19 cellular contexts compared by ENCODE assay signal in genomic region chr15:41843571-41843970, GRCh38. TPM values are rescaled to one million over a fixed set of nuclear protein-coding genes. Genes with fewer than 3 reads are reported as not detected.
DNase-seq lines count a peak whose midpoint lies in the region; ATAC-seq and TF ChIP-seq lines count a peak whose summit lies in the region.
"Had no signal": no experiment of that assay in that cellular context is flagged by ENCODE, and none has a peak within 500 bp of the region (broad histone marks: within the 10 kb centered on the region; RNA-seq: fewer than 3 reads in every experiment).

No MANE protein-coding gene starts in this region.

- no peak overlapping the region for H2AK5ac ChIP-seq in IMR-90 (ENCODE audit: low read depth, low read length)

- H4K5ac ChIP-seq in IMR-90 (ENCODE audit: low read depth, low read length), result no peak overlapping the region

- no peak for DNase-seq in activated naive CD4-positive, alpha-beta T cell treated with anti-CD3 and anti-CD28 coated beads, Interleukin-2, amount 50 U/mL, for 72 hours (ENCODE audit: low spot score in 2 of 2)
- DNase-seq in activated naive CD4-positive, alpha-beta T cell treated with anti-CD3 and anti-CD28 coated beads, Interleukin-2, amount 10 ng/mL, durations not matched to agents 7 days and 5 days, result no peak
- DNase-seq in IMR-90 (no peak), amygdala (lab: John Stamatoyannopoulos, UW) (no peak), kidney tubule cell (ENCODE audit: low spot score) (no peak)
- no peak for DNase-seq in central memory CD8-positive, alpha-beta T cell (ENCODE audit: low spot score in 2 of 2)
- no peak for DNase-seq in stimulated activated effector memory CD8-positive, alpha-beta T cell treated with anti-CD3 and anti-CD28 coated beads, Interleukin-12 subunit alpha, Interleukin-12 subunit beta, amount 100 ng/mL, for 72 hours (ENCODE audit: low spot score in 2 of 2)
- DNase-seq: 8988T; ACHN; BE2C; Caco-2; Calu3; CD4-positive, alpha-beta T cell; CD8-positive, alpha-beta T cell; DMS79 treated with DMSO at 0.1 percent for 48 hours; GF-D8 had no signal

- BruUV-seq in IMR-90 (replicated peaks; lab: Mats Ljungman, UMichigan), result no TSS peak

- no peak overlapping the region for H3K9ac ChIP-seq in IMR-90 (ENCODE audit: low read depth, low read length)
- H3K9ac ChIP-seq: BLaER1 treated with 17β-estradiol and CSF1 and Interleukin-3, amounts not matched to agents 10 nM and 100 nM had no signal

- peak overlapping the region; percentile 39 for H2AK9ac ChIP-seq in IMR-90 (replicated peaks; ENCODE audit: low read depth, low read length, poor library complexity)

- peak overlapping the region; percentile 32 for H2AFZ ChIP-seq in IMR-90 (replicated peaks; ENCODE audit: low read length, poor library complexity)

- H3K56ac ChIP-seq in IMR-90 (ENCODE audit: extremely low read depth, insufficient read depth, low read length), result no peak overlapping the region

- no peak overlapping the region for H3K14ac ChIP-seq in IMR-90 (replicated peaks; ENCODE audit: low read depth, low read length)

- H2BK5ac ChIP-seq in IMR-90 (ENCODE audit: low read depth, low read length, poor library complexity, severe bottlenecking), result no peak overlapping the region

- no peak overlapping the region for H2BK120ac ChIP-seq in IMR-90 (ENCODE audit: low read depth, low read length)

- in situ Hi-C loops in IMR-90 (cut with MboI; ENCODE audit: low sequenced_read_pairs), result no loop called here

- H3K18ac ChIP-seq in IMR-90 (ENCODE audit: low read depth, low read length), result no peak overlapping the region

- POLR2A ChIA-PET in IMR-90 (lab: Charles Lee; ENCODE audit: unreplicated experiment), result no interaction called here

- no peaks in the 10 kb centered on the region for H3K9me3 ChIP-seq in IMR-90 (ENCODE audit: control insufficient read depth, insufficient read depth, low read length)
- H3K9me3 ChIP-seq: BE2C; BLaER1 treated with 17β-estradiol and CSF1 and Interleukin-3, amounts not matched to agents 10 nM and 100 nM; Caco-2 had no signal

- H3K9me1 ChIP-seq in IMR-90 (ENCODE audit: insufficient read depth, low read length), result no peaks in the 10 kb centered on the region

- 0 out of 2 replicates have a peak, but pooled peaks cover 9% of the 10 kb centered on the region for H4K20me1 ChIP-seq in IMR-90 (ENCODE audit: insufficient read depth, low read length)

- dilution Hi-C loops in IMR-90 (cut with HindIII; ENCODE audit: low sequenced_read_pairs, unreplicated experiment), result no loop called here

- H3K27me3 ChIP-seq in IMR-90 (ENCODE audit: control insufficient read depth, insufficient read depth, low read length), result no peaks in the 10 kb centered on the region
- H3K27me3 ChIP-seq: BE2C; BLaER1 treated with 17β-estradiol and CSF1 and Interleukin-3, amounts not matched to agents 10 nM and 100 nM had no signal

- H2BK20ac ChIP-seq in IMR-90 (ENCODE audit: low read depth, low read length), result no peak overlapping the region

- no peaks in the 10 kb centered on the region for H3K79me1 ChIP-seq in IMR-90 (ENCODE audit: low read depth in 1 of 2, low read length in 2 of 2)

- no peak for ATAC-seq in activated naive CD4-positive, alpha-beta T cell treated with anti-CD3 and anti-CD28 coated beads, Interleukin-2, amount 50 U/mL, for 72 hours
- ATAC-seq in IMR-90 (ENCODE audit: low read depth), result no peak
- ATAC-seq in central memory CD8-positive, alpha-beta T cell (replicated peaks; ENCODE audit: extremely low read depth, poor library complexity, severe bottlenecking), result no peak
- ATAC-seq in stimulated activated effector memory CD8-positive, alpha-beta T cell treated with anti-CD3 and anti-CD28 coated beads, Interleukin-12 subunit alpha, Interleukin-12 subunit beta, amount 100 ng/mL, for 72 hours, result no peak
- no peak for ATAC-seq in HG03439 (IDR thresholded peaks at IDR 0.05; ENCODE audit: unreplicated experiment)
- ATAC-seq: CD8-positive, alpha-beta T cell had no signal

- H2BK15ac ChIP-seq in IMR-90 (ENCODE audit: low read depth, low read length), result no peak overlapping the region

- intact Hi-C loops in IMR-90 (cut with micrococcal nuclease), result no loop called here

- no peaks in the 10 kb centered on the region for H3K9me3 Mint-ChIP-seq in activated naive CD4-positive, alpha-beta T cell treated with anti-CD3 and anti-CD28 coated beads, Interleukin-2, amount 50 U/mL, for 72 hours
- no peaks in the 10 kb centered on the region for H3K9me3 Mint-ChIP-seq in activated naive CD4-positive, alpha-beta T cell treated with anti-CD3 and anti-CD28 coated beads, Interleukin-2, amount 10 ng/mL, durations not matched to agents 7 days and 5 days
- H3K9me3 Mint-ChIP-seq in central memory CD8-positive, alpha-beta T cell, result no peaks in the 10 kb centered on the region
- no peaks in the 10 kb centered on the region for H3K9me3 Mint-ChIP-seq in stimulated activated effector memory CD8-positive, alpha-beta T cell treated with anti-CD3 and anti-CD28 coated beads, Interleukin-12 subunit alpha, Interleukin-12 subunit beta, amount 100 ng/mL, for 72 hours
- H3K9me3 Mint-ChIP-seq: CD4-positive, alpha-beta T cell; CD8-positive, alpha-beta T cell had no signal

- no peaks in the 10 kb centered on the region for H3K27me3 Mint-ChIP-seq in activated naive CD4-positive, alpha-beta T cell treated with anti-CD3 and anti-CD28 coated beads, Interleukin-2, amount 10 ng/mL, durations not matched to agents 7 days and 5 days
- H3K27me3 Mint-ChIP-seq in central memory CD8-positive, alpha-beta T cell, result no peaks in the 10 kb centered on the region
- H3K27me3 Mint-ChIP-seq: CD4-positive, alpha-beta T cell had no signal

- peaks cover 20% of the 10 kb centered on the region for H3K36me3 ChIP-seq in IMR-90 (ENCODE audit: control insufficient read depth, insufficient read depth, low read length)
- H3K36me3 ChIP-seq: BE2C had no signal

- no peaks in the 10 kb centered on the region; the same call in 1 of the 2 replicates for H3K4me1 ChIP-seq in IMR-90 (ENCODE audit: control insufficient read depth, insufficient read depth, low read length)
- H3K4me1 ChIP-seq: Caco-2 had no signal

- no peak for TF ChIP-seq CTCF in IMR-90 (conservative IDR thresholded peaks at IDR 0.05; ENCODE audit: low read depth, low read length)

- H3K23ac ChIP-seq in IMR-90 (ENCODE audit: low read depth, low read length), result no peak overlapping the region

- H3K4me3 Mint-ChIP-seq in activated naive CD4-positive, alpha-beta T cell treated with anti-CD3 and anti-CD28 coated beads, Interleukin-2, amount 10 ng/mL, durations not matched to agents 7 days and 5 days, result no peak overlapping the region
- no peak overlapping the region for H3K4me3 Mint-ChIP-seq in central memory CD8-positive, alpha-beta T cell
- no peak overlapping the region for H3K4me3 Mint-ChIP-seq in stimulated activated effector memory CD8-positive, alpha-beta T cell treated with anti-CD3 and anti-CD28 coated beads, Interleukin-12 subunit alpha, Interleukin-12 subunit beta, amount 100 ng/mL, for 72 hours
- H3K4me3 Mint-ChIP-seq: CD4-positive, alpha-beta T cell; CD8-positive, alpha-beta T cell had no signal

- H3K4me2 ChIP-seq in IMR-90 (ENCODE audit: low read depth, low read length), result no peak overlapping the region

- H3K27ac Mint-ChIP-seq in activated naive CD4-positive, alpha-beta T cell treated with anti-CD3 and anti-CD28 coated beads, Interleukin-2, amount 50 U/mL, for 72 hours, result peak overlapping the region; percentile 27 to 44
- no peak overlapping the region for H3K27ac Mint-ChIP-seq in activated naive CD4-positive, alpha-beta T cell treated with anti-CD3 and anti-CD28 coated beads, Interleukin-2, amount 10 ng/mL, durations not matched to agents 7 days and 5 days
- H3K27ac Mint-ChIP-seq in central memory CD8-positive, alpha-beta T cell (ENCODE audit: low read depth), result peak overlapping the region; percentile 65
- peak overlapping the region; percentile 79 for H3K27ac Mint-ChIP-seq in stimulated activated effector memory CD8-positive, alpha-beta T cell treated with anti-CD3 and anti-CD28 coated beads, Interleukin-12 subunit alpha, Interleukin-12 subunit beta, amount 100 ng/mL, for 72 hours
- H3K27ac Mint-ChIP-seq: CD4-positive, alpha-beta T cell; CD8-positive, alpha-beta T cell had no signal

- 100% methylated on average over 1 of the region's 10 CpGs; no CpG with 5 or more reads in 1 of the 2 experiments for WGBS in IMR-90 (ENCODE audit: extremely low coverage in 2 of 2, insufficient read length in 1 of 2), 2 experiments

- no peak overlapping the region for H3K4me3 ChIP-seq in IMR-90 (ENCODE audit: insufficient read depth, low read depth, low read length)
- H3K4me3 ChIP-seq: BLaER1 treated with 17β-estradiol and CSF1 and Interleukin-3, amounts not matched to agents 10 nM and 100 nM had no signal

- H3K4ac ChIP-seq in IMR-90 (ENCODE audit: low read depth, low read length), result no peak overlapping the region

- CTCF ChIA-PET in activated naive CD4-positive, alpha-beta T cell treated with anti-CD3 and anti-CD28 coated beads, Interleukin-2, amount 10 ng/mL, durations not matched to agents 7 days and 5 days (lab: Charles Lee), result no interaction called here
- CTCF ChIA-PET in IMR-90 (lab: Yijun Ruan, JAX), result no interaction called here

- no peaks in the 10 kb centered on the region for H3K36me3 Mint-ChIP-seq in activated naive CD4-positive, alpha-beta T cell treated with anti-CD3 and anti-CD28 coated beads, Interleukin-2, amount 50 U/mL, for 72 hours
- peaks cover 4% of the 10 kb centered on the region for H3K36me3 Mint-ChIP-seq in activated naive CD4-positive, alpha-beta T cell treated with anti-CD3 and anti-CD28 coated beads, Interleukin-2, amount 10 ng/mL, durations not matched to agents 7 days and 5 days
- H3K36me3 Mint-ChIP-seq in central memory CD8-positive, alpha-beta T cell (ENCODE audit: insufficient read depth), result peaks cover 20% of the 10 kb centered on the region
- peaks cover 10% of the 10 kb centered on the region for H3K36me3 Mint-ChIP-seq in stimulated activated effector memory CD8-positive, alpha-beta T cell treated with anti-CD3 and anti-CD28 coated beads, Interleukin-12 subunit alpha, Interleukin-12 subunit beta, amount 100 ng/mL, for 72 hours

- no peak for TF ChIP-seq POLR2A in IMR-90 (IDR thresholded peaks at IDR 0.05; ENCODE audit: low read depth, low read length)

- H4K8ac ChIP-seq in IMR-90 (ENCODE audit: low read depth in 2 of 2, low read length in 2 of 2), result no peak overlapping the region

- H3K27ac ChIP-seq in IMR-90 (ENCODE audit: insufficient read depth, low read length), result no peak overlapping the region
- H3K27ac ChIP-seq: C4-2B had no signal

- H4K91ac ChIP-seq in IMR-90 (ENCODE audit: insufficient read depth, low read depth, low read length), result no peak overlapping the region

- TF ChIP-seq RAD21 in IMR-90 (IDR thresholded peaks at IDR 0.05; ENCODE audit: low read length), result no peak

- no peaks in the 10 kb centered on the region for H3K4me1 Mint-ChIP-seq in activated naive CD4-positive, alpha-beta T cell treated with anti-CD3 and anti-CD28 coated beads, Interleukin-2, amount 10 ng/mL, durations not matched to agents 7 days and 5 days
- H3K4me1 Mint-ChIP-seq in central memory CD8-positive, alpha-beta T cell, result no peaks in the 10 kb centered on the region
- H3K4me1 Mint-ChIP-seq in stimulated activated effector memory CD8-positive, alpha-beta T cell treated with anti-CD3 and anti-CD28 coated beads, Interleukin-12 subunit alpha, Interleukin-12 subunit beta, amount 100 ng/mL, for 72 hours, result peaks cover 6% of the 10 kb centered on the region

RNA-seq across cellular contexts. Expression of gene PLA2G4B, which starts 4.9 kb away (rescaled TPM):
- total RNA-seq in activated naive CD4-positive, alpha-beta T cell treated with anti-CD3 and anti-CD28 coated beads, Interleukin-2, amount 50 U/mL, for 72 hours, result 1 to 10 TPM; 8.3 to 9.4 TPM
- total RNA-seq in IMR-90 (2012; rRNA removed), result under 0.01 and 0.18 TPM in 2 replicates
- 3.1 and 5.8 TPM in 2 replicates for polyA plus RNA-seq in IMR-90 (2012; rRNA removed)
- 0.90 and 1.6 TPM in 2 replicates for polyA plus RNA-seq in IMR-90 (2012; cell fraction: cytosol; rRNA removed)
- polyA plus RNA-seq in IMR-90 (2012; cell fraction: nucleus; rRNA removed; ENCODE audit: low replicate concordance), result 31.6 and 69.2 TPM in 2 replicates

RNA-seq across cellular contexts. Expression of gene JMJD7, which starts 15.7 kb away (rescaled TPM):
- 10 to 100 TPM; 13.5 to 17.7 TPM for total RNA-seq in activated naive CD4-positive, alpha-beta T cell treated with anti-CD3 and anti-CD28 coated beads, Interleukin-2, amount 50 U/mL, for 72 hours
- 3.6 and 5.0 TPM in 2 replicates for total RNA-seq in IMR-90 (2012; rRNA removed)
- 6.3 and 8.1 TPM in 2 replicates for polyA plus RNA-seq in IMR-90 (2012; rRNA removed)
- 7.9 and 8.2 TPM in 2 replicates for polyA plus RNA-seq in IMR-90 (2012; cell fraction: cytosol; rRNA removed)
- polyA plus RNA-seq in IMR-90 (2012; cell fraction: nucleus; rRNA removed; ENCODE audit: low replicate concordance), result 12.6 and 22.4 TPM in 2 replicates

RNA-seq across cellular contexts. Expression of gene SPTBN5, which starts 50.3 kb away (rescaled TPM):
- total RNA-seq in activated naive CD4-positive, alpha-beta T cell treated with anti-CD3 and anti-CD28 coated beads, Interleukin-2, amount 50 U/mL, for 72 hours, result 1 to 10 TPM in 1 of 2 donors, under 1 TPM in 1; 0.55 to 1.4 TPM
- total RNA-seq in IMR-90 (2012; rRNA removed), result under 0.01 TPM in 2 replicates
- polyA plus RNA-seq in IMR-90 (2012; rRNA removed), result 0.37 and 0.38 TPM in 2 replicates
- polyA plus RNA-seq in IMR-90 (2012; cell fraction: cytosol; rRNA removed), result 0.10 and 0.12 TPM in 2 replicates
- polyA plus RNA-seq in IMR-90 (2012; cell fraction: nucleus; rRNA removed; ENCODE audit: low replicate concordance), result 2.3 and 3.5 TPM in 2 replicates
